In genomic region chr4:87395073-87395472, GRCh38 we compare ENCODE assay signal across 8 cellular contexts. TPM values are rescaled to one million over a fixed set of nuclear protein-coding genes. Genes with fewer than 3 reads are reported as not detected.
DNase-seq lines count a peak whose midpoint lies in the region; ATAC-seq, FAIRE-seq and TF ChIP-seq lines count a peak whose summit lies in the region.
"Not testable (repeated sequence)": the region's sequence is repeated elsewhere in the genome, so short reads cannot be mapped to it uniquely, and the experiment has no call there.

No MANE protein-coding gene starts in this region.

- not testable (repeated sequence) for H3K9me1 ChIP-seq in K562 (ENCODE audit: control insufficient read depth, insufficient read depth, low read length)

- TF ChIP-seq RAD21 in K562 (CRISPR knock-in tag; conservative IDR thresholded peaks at IDR 0.05 in 1 of 2, IDR thresholded peaks at IDR 0.05 in 1 of 2), result not testable (repeated sequence)

- FAIRE-seq in K562 (lab: Jason Lieb, UNC), result not testable (repeated sequence)

- TF ChIP-seq POLR2A in K562 (conservative IDR thresholded peaks at IDR 0.05), result not testable (repeated sequence)

- in situ Hi-C loops in K562 (cut with MboI), result not testable (repeated sequence)

- CTCF ChIA-PET in CD4-positive, alpha-beta T cell (lab: Charles Lee), result interaction anchor here (1.2 to 1.4 kb wide), 2 partner anchors 19 to 28 kb away, joined by 4 to 5 read pairs; partner anchors contain the start of gene NUDT9
- CTCF ChIA-PET in T-cell (lab: Charles Lee), result interaction anchor here (0.6 to 1.0 kb wide), 3 partner anchors 12 to 889 kb away, joined by 3 to 4 read pairs (median 3); partner anchors contain the start of gene PPM1K (in 1 of the 2)
- CTCF ChIA-PET in activated CD8-positive, alpha-beta T cell treated with anti-CD3 and anti-CD28 coated beads for 36 hours (lab: Charles Lee), result interaction anchor here (1.4 kb wide), 1 partner anchor 10 kb away, joined by 3 read pairs; no protein-coding TSS in a partner anchor
- CTCF ChIA-PET in activated naive CD4-positive, alpha-beta T cell treated with anti-CD3 and anti-CD28 coated beads for 36 hours (lab: Charles Lee); K562 (lab: Yijun Ruan, JAX; ENCODE audit: low intra/inter-chr PET ratio); naive thymus-derived CD4-positive, alpha-beta T cell (lab: Charles Lee): not testable (repeated sequence)

- not testable (repeated sequence) for H3K9ac ChIP-seq in K562 (ENCODE audit: insufficient read depth in 1 of 2, low read depth in 2 of 2, low read length in 2 of 2)

- not testable (repeated sequence) for TF ChIP-seq CTCF in CD4-positive, alpha-beta T cell (IDR thresholded peaks at IDR 0.05); activated CD8-positive, alpha-beta T cell treated with anti-CD3 and anti-CD28 coated beads for 36 hours (IDR thresholded peaks at IDR 0.05); K562 (IDR thresholded peaks at IDR 0.05 in 2 of 3, conservative IDR thresholded peaks at IDR 0.05 in 1 of 3; ENCODE audit: insufficient read depth in 2 of 3, low read depth in 1 of 3, low read length in 3 of 3)

- H3K4me3 ChIP-seq in K562; naive thymus-derived CD4-positive, alpha-beta T cell (ENCODE audit: low read length): not testable (repeated sequence)

- H3K36me3 Mint-ChIP-seq in CD4-positive, alpha-beta T cell (ENCODE audit: low read depth), result peaks cover 13% of the 10 kb centered on the region
- H3K36me3 Mint-ChIP-seq in T-cell; activated CD8-positive, alpha-beta T cell treated with anti-CD3 and anti-CD28 coated beads for 36 hours (ENCODE audit: low read depth); activated naive CD4-positive, alpha-beta T cell treated with anti-CD3 and anti-CD28 coated beads for 36 hours (ENCODE audit: low read depth); naive thymus-derived CD4-positive, alpha-beta T cell: not testable (repeated sequence)

- not testable (repeated sequence) for H3K27me3 Mint-ChIP-seq in CD4-positive, alpha-beta T cell; T-cell; activated CD8-positive, alpha-beta T cell treated with anti-CD3 and anti-CD28 coated beads for 36 hours; activated naive CD4-positive, alpha-beta T cell treated with anti-CD3 and anti-CD28 coated beads for 36 hours (ENCODE audit: low read depth)
- peaks cover 0 to 14% (median 0%) of the 10 kb centered on the region in 5 donors for H3K27me3 Mint-ChIP-seq in naive thymus-derived CD4-positive, alpha-beta T cell

- not testable (repeated sequence) for BruUV-seq in K562 (replicated peaks; lab: Mats Ljungman, UMichigan)

- TF ChIP-seq EP300 in K562 (IDR thresholded peaks at IDR 0.05; ENCODE audit: low read length), result not testable (repeated sequence)

- not testable (repeated sequence) for H2AFZ ChIP-seq in K562 (ENCODE audit: low read depth, low read length)

- peak in 1 of 10 experiments; percentile 8 for DNase-seq in CD4-positive, alpha-beta T cell
- DNase-seq in T-cell, result peak in 5 of 34 experiments; percentile 10 to 24 (median 17)
- DNase-seq in activated CD8-positive, alpha-beta T cell treated with anti-CD3 and anti-CD28 coated beads for 36 hours, result peak; percentile 48
- peak; percentile 28 for DNase-seq in activated T-cell treated with anti-CD3 and anti-CD28 coated beads, Interleukin-2, amount 50 U/mL, for 1 hour
- DNase-seq in activated naive CD4-positive, alpha-beta T cell treated with anti-CD3 and anti-CD28 coated beads for 36 hours; K562 (ENCODE audit: extremely low read depth in 1 of 4, low spot score in 3 of 4): not testable (repeated sequence)
- peak in 2 of 9 donors; percentile 11 to 13 for DNase-seq in naive thymus-derived CD4-positive, alpha-beta T cell
- DNase-seq in stimulated activated CD8-positive, alpha-beta memory T cell treated with anti-CD3 and anti-CD28 coated beads, Interleukin-4, amount 100 ng/mL, for 24 hours (ENCODE audit: low read depth), result peak; percentile 7

- ATAC-seq in CD4-positive, alpha-beta T cell (ENCODE audit: poor library complexity); T-cell (replicated peaks in 1 of 4); activated CD8-positive, alpha-beta T cell treated with anti-CD3 and anti-CD28 coated beads for 36 hours; K562; naive thymus-derived CD4-positive, alpha-beta T cell: not testable (repeated sequence)

- H3K9me3 Mint-ChIP-seq in CD4-positive, alpha-beta T cell; T-cell; activated CD8-positive, alpha-beta T cell treated with anti-CD3 and anti-CD28 coated beads for 36 hours; activated naive CD4-positive, alpha-beta T cell treated with anti-CD3 and anti-CD28 coated beads for 36 hours; naive thymus-derived CD4-positive, alpha-beta T cell: not testable (repeated sequence)

- H3K4me1 Mint-ChIP-seq in CD4-positive, alpha-beta T cell (ENCODE audit: low read depth), result peaks cover 14% of the 10 kb centered on the region
- peaks cover 13 to 25% (median 16%) of the 10 kb centered on the region in 3 donors for H3K4me1 Mint-ChIP-seq in T-cell
- peaks cover 15% of the 10 kb centered on the region for H3K4me1 Mint-ChIP-seq in activated CD8-positive, alpha-beta T cell treated with anti-CD3 and anti-CD28 coated beads for 36 hours (ENCODE audit: low read depth)
- not testable (repeated sequence) for H3K4me1 Mint-ChIP-seq in activated naive CD4-positive, alpha-beta T cell treated with anti-CD3 and anti-CD28 coated beads for 36 hours (ENCODE audit: low read depth)
- peaks cover under 1 to 25% (median 18%) of the 10 kb centered on the region in 7 donors for H3K4me1 Mint-ChIP-seq in naive thymus-derived CD4-positive, alpha-beta T cell

- not testable (repeated sequence) for H3K36me3 ChIP-seq in K562 (ENCODE audit: control insufficient read depth, insufficient read depth, low read length); naive thymus-derived CD4-positive, alpha-beta T cell (ENCODE audit: control insufficient read depth in 2 of 3, insufficient read depth in 3 of 3, low read length in 3 of 3)

- peak overlapping the region; percentile 35 for H3K27ac Mint-ChIP-seq in CD4-positive, alpha-beta T cell
- peak overlapping the region in 1 of 2 donors; percentile 83 for H3K27ac Mint-ChIP-seq in T-cell
- H3K27ac Mint-ChIP-seq in activated CD8-positive, alpha-beta T cell treated with anti-CD3 and anti-CD28 coated beads for 36 hours, result peak overlapping the region; percentile 73
- H3K27ac Mint-ChIP-seq in activated naive CD4-positive, alpha-beta T cell treated with anti-CD3 and anti-CD28 coated beads for 36 hours, result not testable (repeated sequence)
- H3K27ac Mint-ChIP-seq in naive thymus-derived CD4-positive, alpha-beta T cell, result peak overlapping the region in 1 of 9 donors; percentile 8

- not testable (repeated sequence) for H3K9me3 ChIP-seq in CD4-positive, alpha-beta T cell (ENCODE audit: control insufficient read depth, low read length); K562 (replicated peaks; ENCODE audit: control insufficient read depth, insufficient read depth, low read depth, low read length); naive thymus-derived CD4-positive, alpha-beta T cell (ENCODE audit: control insufficient read depth in 2 of 3, low read length in 3 of 3)

- not testable (repeated sequence) for H3K4me2 ChIP-seq in K562 (ENCODE audit: insufficient read depth, low read length)

- H3K4me1 ChIP-seq in K562 (replicated peaks in 1 of 2; ENCODE audit: control insufficient read depth in 2 of 2, insufficient read depth in 2 of 2, low read length in 2 of 2); naive thymus-derived CD4-positive, alpha-beta T cell (ENCODE audit: control insufficient read depth in 2 of 2, insufficient read depth in 2 of 2, low read length in 2 of 2): not testable (repeated sequence)

- not testable (repeated sequence) for H4K20me1 ChIP-seq in K562 (replicated peaks; ENCODE audit: control insufficient read depth, insufficient read depth, low read length)

- WGBS in K562 (ENCODE audit: insufficient coverage, low coverage, missing lambda C conversion rate), result 92% methylated on average over 11 of the region's 23 CpGs

- not testable (repeated sequence) for H3K79me2 ChIP-seq in K562 (ENCODE audit: control insufficient read depth, insufficient read depth, low read length)

- POLR2A ChIA-PET in CD4-positive, alpha-beta T cell (lab: Charles Lee), result interaction anchor here (0.8 to 0.9 kb wide), 2 partner anchors 27 to 40 kb away, joined by 3 to 4 read pairs; partner anchors contain the start of gene NUDT9
- POLR2A ChIA-PET in T-cell (lab: Charles Lee), result not testable (repeated sequence)
- POLR2A ChIA-PET in activated CD8-positive, alpha-beta T cell treated with anti-CD3 and anti-CD28 coated beads for 36 hours (lab: Charles Lee), result interaction anchor here (0.8 kb wide), 1 partner anchor 12 kb away, joined by 3 read pairs; no protein-coding TSS in a partner anchor
- POLR2A ChIA-PET in K562 (lab: Yijun Ruan, JAX), result interaction anchor here (1.1 kb wide), 1 partner anchor 10 kb away, joined by 4 read pairs; no protein-coding TSS in a partner anchor
- POLR2A ChIA-PET in naive thymus-derived CD4-positive, alpha-beta T cell (lab: Charles Lee), result interaction anchor here (1.5 to 2.2 kb wide), 2 partner anchors 48 to 460 kb away, joined by 3 to 7 read pairs; partner anchors contain the start of gene AFF1

- peak overlapping the region; percentile 76 for H3K4me3 Mint-ChIP-seq in CD4-positive, alpha-beta T cell
- H3K4me3 Mint-ChIP-seq in T-cell, result peak overlapping the region; percentile 43 to 75 (median 55)
- H3K4me3 Mint-ChIP-seq in activated CD8-positive, alpha-beta T cell treated with anti-CD3 and anti-CD28 coated beads for 36 hours, result peak overlapping the region; percentile 73
- H3K4me3 Mint-ChIP-seq in activated naive CD4-positive, alpha-beta T cell treated with anti-CD3 and anti-CD28 coated beads for 36 hours, result peak overlapping the region; percentile 30
- peak overlapping the region in 8 of 10 donors; percentile 30 to 68 (median 46) for H3K4me3 Mint-ChIP-seq in naive thymus-derived CD4-positive, alpha-beta T cell

- intact Hi-C loops in CD4-positive, alpha-beta T cell (cut with DNase I, micrococcal nuclease), result loop anchor here in 1 of 2 experiments (10.0 kb wide), 1 partner anchor 460 kb away; the partner anchor contains the start of gene AFF1
- intact Hi-C loops in activated CD8-positive, alpha-beta T cell treated with anti-CD3 and anti-CD28 coated beads for 36 hours (cut with micrococcal nuclease); activated naive CD4-positive, alpha-beta T cell treated with anti-CD3 and anti-CD28 coated beads for 36 hours (cut with micrococcal nuclease); K562 (cut with micrococcal nuclease): not testable (repeated sequence)
- intact Hi-C loops in naive thymus-derived CD4-positive, alpha-beta T cell (cut with micrococcal nuclease), result loop anchor here (5.0 to 10.0 kb wide), 5 partner anchors 460 to 1202 kb away; partner anchors contain the start of genes AFF1 (in 1 of the 2), HERC3 (in 1 of the 2), HERC6 (in 1 of the 2) and PPM1K (in 1 of the 2)

- not testable (repeated sequence) for H3K27ac ChIP-seq in CD4-positive, alpha-beta T cell (ENCODE audit: low read depth, low read length); K562 (ENCODE audit: extremely low read depth, low read depth, low read length); naive thymus-derived CD4-positive, alpha-beta T cell (ENCODE audit: low read depth, low read length)

- H3K27me3 ChIP-seq in CD4-positive, alpha-beta T cell (ENCODE audit: control insufficient read depth, insufficient read depth, low read length); K562 (ENCODE audit: control insufficient read depth in 2 of 2, insufficient read depth in 2 of 2, low read length in 2 of 2); naive thymus-derived CD4-positive, alpha-beta T cell (ENCODE audit: control insufficient read depth in 2 of 2, insufficient read depth in 2 of 2, low read length in 2 of 2): not testable (repeated sequence)

RNA-seq across cellular contexts. Expression of gene HSD17B11, which starts 4.1 kb away (rescaled TPM):
- 10 to 100 TPM; 34.9 to 36.5 TPM for total RNA-seq in CD4-positive, alpha-beta T cell
- total RNA-seq in T-cell (10 to 100 TPM; 38.0 to 57.7 (median 51.2) TPM), K562 (2014; rRNA removed) (26.0 and 33.6 TPM in 2 replicates), K562 (2014; rRNA removed; fragmentation: Illumina TruSeq; extraction: Trizol) (81.0 and 99.3 TPM in 2 replicates), K562 (2015; rRNA removed; fragmentation: Illumina TruSeq; extraction: Trizol) (60.8 and 73.9 TPM in 2 replicates), K562 (2021) (55.8 and 59.4 TPM in 2 replicates)
- 10 to 100 TPM; 21.2 to 21.7 TPM for total RNA-seq in activated CD8-positive, alpha-beta T cell treated with anti-CD3 and anti-CD28 coated beads for 36 hours
- 10 to 100 TPM; 14.2 to 15.9 TPM for total RNA-seq in activated naive CD4-positive, alpha-beta T cell treated with anti-CD3 and anti-CD28 coated beads for 36 hours
- total RNA-seq in K562 (2011; cell fraction: chromatin; rRNA removed; ENCODE audit: low replicate concordance), result 35.2 and 71.1 TPM in 2 replicates
- 36.2 and 41.8 TPM in 2 replicates for total RNA-seq in K562 (2011; cell fraction: nucleolus; rRNA removed)
- total RNA-seq in K562 (2011; cell fraction: nucleoplasm; rRNA removed), result 54.8 and 73.6 TPM in 2 replicates
- polyA plus RNA-seq in K562 (2011; rRNA removed) (67.3 and 83.7 TPM in 2 replicates), K562 (2014; fragmentation: Illumina TruSeq; extraction: Trizol) (64.0 and 85.1 TPM in 2 replicates), K562 (2014; fragmentation: Nextera tagmentation; extraction: Ambion mirVana) (100 to 1,000 TPM; 106 to 108 TPM), K562 (2014; rRNA removed) (43.2 and 52.0 TPM in 2 replicates)
- 11.5 and 32.5 TPM in 2 replicates for polyA plus RNA-seq in K562 (2011; cell fraction: cytosol; rRNA removed)
- polyA plus RNA-seq in K562 (2011; cell fraction: nucleus; rRNA removed), result 13.2 and 28.9 TPM in 2 replicates
- polyA plus RNA-seq in K562 (2012), result 44.3 and 122 TPM in 2 replicates
- polyA minus RNA-seq in K562 (2011; rRNA and poly(A)+ RNA removed), result 93.5 and 98.2 TPM in 2 replicates
- 14.4 and 21.4 TPM in 2 replicates for polyA minus RNA-seq in K562 (2011; cell fraction: cytosol; rRNA and poly(A)+ RNA removed)
- 10.2 and 25.2 TPM in 2 replicates for polyA minus RNA-seq in K562 (2011; cell fraction: nucleus; rRNA and poly(A)+ RNA removed)
- total RNA-seq in naive thymus-derived CD4-positive, alpha-beta T cell, result 10 to 100 TPM; 34.3 to 74.4 (median 61.0) TPM
- polyA plus RNA-seq in naive thymus-derived CD4-positive, alpha-beta T cell, result 10 to 100 TPM; 75.0 to 76.2 TPM

RNA-seq across cellular contexts. Expression of gene NUDT9, which starts 27.3 kb away (rescaled TPM):
- total RNA-seq in CD4-positive, alpha-beta T cell, result 1 to 10 TPM; 4.4 to 4.8 TPM
- 10 to 100 TPM; 10.1 to 18.0 (median 13.9) TPM for total RNA-seq in T-cell
- total RNA-seq in activated CD8-positive, alpha-beta T cell treated with anti-CD3 and anti-CD28 coated beads for 36 hours, result 10 to 100 TPM; 11.9 to 12.3 TPM
- total RNA-seq in activated naive CD4-positive, alpha-beta T cell treated with anti-CD3 and anti-CD28 coated beads for 36 hours, result 10 to 100 TPM; 12.1 to 13.4 TPM
- 22.8 and 27.0 TPM in 2 replicates for total RNA-seq in K562 (2011; cell fraction: chromatin; rRNA removed; ENCODE audit: low replicate concordance)
- total RNA-seq in K562 (2011; cell fraction: nucleolus; rRNA removed), result 32.6 and 33.2 TPM in 2 replicates
- 35.9 and 47.6 TPM in 2 replicates for total RNA-seq in K562 (2011; cell fraction: nucleoplasm; rRNA removed)
- 15.9 and 17.7 TPM in 2 replicates for total RNA-seq in K562 (2014; rRNA removed)
- total RNA-seq in K562 (2014; rRNA removed; fragmentation: Illumina TruSeq; extraction: Trizol), result 19.1 and 20.3 TPM in 2 replicates
- 19.9 and 20.8 TPM in 2 replicates for total RNA-seq in K562 (2015; rRNA removed; fragmentation: Illumina TruSeq; extraction: Trizol)
- 13.0 and 14.7 TPM in 2 replicates for total RNA-seq in K562 (2021)
- 16.0 and 19.1 TPM in 2 replicates for polyA plus RNA-seq in K562 (2011; rRNA removed)
- polyA plus RNA-seq in K562 (2011; cell fraction: cytosol; rRNA removed), result 8.9 and 9.7 TPM in 2 replicates
- polyA plus RNA-seq in K562 (2011; cell fraction: nucleus; rRNA removed), result 10.7 and 13.8 TPM in 2 replicates
- 13.4 and 17.1 TPM in 2 replicates for polyA plus RNA-seq in K562 (2012)
- polyA plus RNA-seq in K562 (2014; fragmentation: Illumina TruSeq; extraction: Trizol), result 16.8 and 20.5 TPM in 2 replicates
- polyA plus RNA-seq in K562 (2014; fragmentation: Nextera tagmentation; extraction: Ambion mirVana), result 10 to 100 TPM in 1 of 2 experiments, 1 to 10 TPM in 1; 8.5 to 16.3 TPM
- polyA plus RNA-seq in K562 (2014; rRNA removed), result 18.0 and 23.0 TPM in 2 replicates
- 17.1 and 21.0 TPM in 2 replicates for polyA minus RNA-seq in K562 (2011; rRNA and poly(A)+ RNA removed)
- polyA minus RNA-seq in K562 (2011; cell fraction: cytosol; rRNA and poly(A)+ RNA removed), result 6.8 and 10.7 TPM in 2 replicates
- polyA minus RNA-seq in K562 (2011; cell fraction: nucleus; rRNA and poly(A)+ RNA removed), result 24.6 and 26.3 TPM in 2 replicates
- total RNA-seq in naive thymus-derived CD4-positive, alpha-beta T cell, result 10 to 100 TPM in 4 of 5 experiments, 1 to 10 TPM in 1; 9.7 to 18.1 (median 10.5) TPM
- polyA plus RNA-seq in naive thymus-derived CD4-positive, alpha-beta T cell, result 10 to 100 TPM; 21.1 to 22.8 TPM
